10 cellular contexts compared by ENCODE assay signal in genomic region chr10:33521904-33522303, GRCh38.
"Had no signal": no experiment of that assay in that cellular context is flagged by ENCODE, and none has a peak within 500 bp of the region (broad histone marks: within the 10 kb centered on the region; RNA-seq: fewer than 3 reads in every experiment).

No MANE protein-coding gene starts in this region.

- H3K36me3 Mint-ChIP-seq: IgD-negative memory B cell had no signal

- DNase-seq: H7, HFFc6, KBM-7 had no signal

- ATAC-seq: GM23338, HCT116, HepG2 had no signal

- FAIRE-seq: HepG2 had no signal

- H3K4me3 ChIP-seq: GM23338, HAP-1 had no signal

- H3K9me3 Mint-ChIP-seq: HFFc6 had no signal

- H3K36me3 ChIP-seq: HAP-1 had no signal

- H3K4me3 Mint-ChIP-seq: GM23338, HFFc6 had no signal

- H3K27ac Mint-ChIP-seq: GM23338, HFFc6, IgD-negative memory B cell had no signal

- H3K9me3 ChIP-seq: HAP-1 had no signal

- H3K9ac ChIP-seq: KMS-11 had no signal

- H3K4me2 ChIP-seq: GM23338, KMS-11 had no signal

- H3K27ac ChIP-seq: HL-60, KMS-11 had no signal
